18 cellular contexts compared by ENCODE assay signal in the genomic region with DNA sequence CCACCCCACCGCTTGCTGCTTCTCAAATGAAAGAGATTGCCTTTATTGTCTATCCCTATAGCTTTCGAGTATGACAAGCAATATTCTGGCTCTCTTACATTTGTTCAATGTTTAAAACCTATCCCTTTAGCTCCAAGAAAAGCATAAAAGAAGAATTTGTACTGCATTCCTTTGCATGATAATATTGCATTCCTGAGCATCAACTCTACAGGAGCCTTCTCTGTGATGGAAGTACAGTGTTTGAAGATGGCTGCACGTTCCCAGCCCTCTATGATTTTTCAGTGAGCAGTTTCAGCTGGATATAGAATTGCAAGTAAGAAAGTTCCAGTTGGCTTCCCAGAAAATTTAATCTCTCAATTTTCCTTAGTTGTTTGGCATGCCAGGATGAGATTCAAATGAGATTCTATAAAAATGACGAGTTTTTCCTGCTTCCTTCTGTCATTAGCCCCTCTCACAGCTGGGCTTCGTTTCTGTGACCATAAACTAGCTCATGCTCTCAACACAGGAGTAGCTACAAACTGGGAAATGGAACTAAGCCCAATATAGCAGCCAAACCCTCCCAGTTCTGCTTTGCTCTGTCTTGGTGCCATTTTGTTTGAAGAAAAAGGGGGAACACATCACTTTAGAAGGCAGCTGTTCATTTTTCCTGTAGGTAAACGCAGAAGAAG.
"Had no signal": no experiment of that assay in that cellular context is flagged by ENCODE, and none has a peak within 500 bp of the region (broad histone marks: within the 10 kb centered on the region; RNA-seq: fewer than 3 reads in every experiment).

No MANE protein-coding gene starts in this region.

- H3K27ac ChIP-seq: epithelial cell of prostate, psoas muscle, thoracic aorta had no signal

- H3K27ac Mint-ChIP-seq: activated naive CD8-positive, alpha-beta T cell treated with anti-CD3 and anti-CD28 coated beads for 36 hours; activated T-cell treated with anti-CD3 and anti-CD28 coated beads, Interleukin-2, amount 50 U/mL, for 24 hours; naive thymus-derived CD8-positive, alpha-beta T cell; stimulated activated naive CD8-positive, alpha-beta T cell treated with anti-CD3 and anti-CD28 coated beads, Interleukin-15, amount 100 ng/mL, for 72 hours; T-helper 2 cell treated with Interferon-gamma antibody and Interleukin-4, amounts not matched to agents 5 μg/mL and 100 μg/mL, for 36 hours had no signal

- H3K4me1 Mint-ChIP-seq: activated naive CD8-positive, alpha-beta T cell treated with anti-CD3 and anti-CD28 coated beads for 36 hours; naive thymus-derived CD8-positive, alpha-beta T cell; stimulated activated naive CD8-positive, alpha-beta T cell treated with anti-CD3 and anti-CD28 coated beads, Interleukin-15, amount 100 ng/mL, for 72 hours had no signal

- H3K4me3 ChIP-seq: mucosa of descending colon, psoas muscle, thoracic aorta had no signal

- H3K9me3 ChIP-seq: mucosa of descending colon, psoas muscle, thoracic aorta had no signal

- H3K9me3 Mint-ChIP-seq: activated naive CD8-positive, alpha-beta T cell treated with anti-CD3 and anti-CD28 coated beads for 36 hours; T-helper 2 cell treated with Interferon-gamma antibody and Interleukin-4, amounts not matched to agents 5 μg/mL and 100 μg/mL, for 36 hours had no signal

- H3K4me3 Mint-ChIP-seq: activated naive CD8-positive, alpha-beta T cell treated with anti-CD3 and anti-CD28 coated beads for 36 hours; activated T-cell treated with anti-CD3 and anti-CD28 coated beads, Interleukin-2, amount 50 U/mL, for 24 hours; naive thymus-derived CD8-positive, alpha-beta T cell; stimulated activated naive CD8-positive, alpha-beta T cell treated with anti-CD3 and anti-CD28 coated beads, Interleukin-15, amount 100 ng/mL, for 72 hours; T-helper 2 cell treated with Interferon-gamma antibody and Interleukin-4, amounts not matched to agents 5 μg/mL and 100 μg/mL, for 36 hours had no signal

- H3K4me1 ChIP-seq: psoas muscle had no signal

- H3K36me3 Mint-ChIP-seq: activated naive CD8-positive, alpha-beta T cell treated with anti-CD3 and anti-CD28 coated beads for 36 hours had no signal

- DNase-seq: activated effector memory CD4-positive, alpha-beta T cell treated with Interleukin-2 at 50 U/mL for 16 hours; activated naive CD8-positive, alpha-beta T cell treated with anti-CD3 and anti-CD28 coated beads for 36 hours; activated T-cell treated with anti-CD3 and anti-CD28 coated beads, Interleukin-2, amount 50 U/mL, for 24 hours; anterior cingulate cortex; cortex of kidney; effector CD8-positive, alpha-beta T cell; hippocampal formation; mucosa of descending colon; naive thymus-derived CD8-positive, alpha-beta T cell; occipital lobe; psoas muscle; stimulated activated CD4-positive, alpha-beta T cell treated with anti-CD3 and anti-CD28 coated beads, Interleukin-2, amount 100 ng/mL, for 48 hours; stimulated activated CD8-positive, alpha-beta memory T cell treated with anti-CD3 and anti-CD28 coated beads, Interleukin-4, amount 100 ng/mL, for 48 hours; stimulated activated naive CD8-positive, alpha-beta T cell treated with anti-CD3 and anti-CD28 coated beads, Interleukin-15, amount 100 ng/mL, for 72 hours; SW 1271 had no signal

- H3K36me3 ChIP-seq: thoracic aorta had no signal
